In genomic region chr17:72681844-72682243, GRCh38 we compare ENCODE assay signal across 20 cellular contexts.
DNase-seq lines count a peak whose midpoint lies in the region; ATAC-seq, FAIRE-seq and TF ChIP-seq lines count a peak whose summit lies in the region.
"Had no signal": no experiment of that assay in that cellular context is flagged by ENCODE, and none has a peak within 500 bp of the region (broad histone marks: within the 10 kb centered on the region; RNA-seq: fewer than 3 reads in every experiment).

No MANE protein-coding gene starts in this region.

- peak overlapping the region; percentile 67 for H3K27ac Mint-ChIP-seq in Calu3 (ENCODE audit: unreplicated experiment)
- H3K27ac Mint-ChIP-seq: CD4-positive, CD25-positive, alpha-beta regulatory T cell had no signal

- no peaks in the 10 kb centered on the region for H3K9me3 ChIP-seq in RWPE2 (ENCODE audit: severe bottlenecking)
- H3K9me3 ChIP-seq: SJSA1 had no signal

- intact Hi-C loops in Calu3 (cut with micrococcal nuclease; ENCODE audit: unreplicated experiment), result no loop called here
- intact Hi-C loops in posterior vena cava (cut with DNase I), result no loop called here

- no peaks in the 10 kb centered on the region for H3K9me3 Mint-ChIP-seq in Calu3 (ENCODE audit: low read depth, unreplicated experiment)

- H3K36me3 Mint-ChIP-seq in Calu3 (ENCODE audit: insufficient read depth, unreplicated experiment), result peaks cover 4% of the 10 kb centered on the region

- no TSS peak for BruUV-seq in Calu3 (replicated peaks; lab: Mats Ljungman, UMichigan)

- peak overlapping the region; percentile 76 for H3K27ac ChIP-seq in RWPE2 (ENCODE audit: poor library complexity, severe bottlenecking)
- H3K27ac ChIP-seq: SJSA1 had no signal

- no peaks in the 10 kb centered on the region for H3K36me3 ChIP-seq in RWPE2 (ENCODE audit: low read depth)
- H3K36me3 ChIP-seq: SJSA1 had no signal

- TF ChIP-seq CTCF in Calu3 (IDR thresholded peaks at IDR 0.05; ENCODE audit: unreplicated experiment) (no peak), RWPE2 (IDR thresholded peaks at IDR 0.05; ENCODE audit: poor library complexity, severe bottlenecking) (no peak)

- no peak for DNase-seq in Calu3
- no peak for DNase-seq in HTR-8/SVneo (ENCODE audit: insufficient read length, low spot score)
- DNase-seq in RWPE2 (ENCODE audit: low spot score), result no peak
- DNase-seq in posterior vena cava (ENCODE audit: low spot score), result peak; percentile 43
- no peak for DNase-seq in stimulated activated CD4-positive, alpha-beta T cell treated with anti-CD3 and anti-CD28 coated beads, Interleukin-4, amount 100 ng/mL, for 4 hours
- no peak for DNase-seq in cerebellar nuclear complex (lab: John Stamatoyannopoulos, UW)
- DNase-seq: CD4-positive, CD25-positive, alpha-beta regulatory T cell; COR-L47; DMS153; GDM1; H7; MV-4-11; NCI-H1694 treated with DMSO at 0.1 percent for 48 hours; NCI-H2081 treated with DMSO at 0.1 percent for 48 hours; NCI-H2171 treated with DMSO at 0.1 percent for 48 hours; NCI-H526 treated with DMSO at 0.1 percent for 48 hours; T-helper 1 cell had no signal

- no peaks in the 10 kb centered on the region for H3K27me3 Mint-ChIP-seq in Calu3 (ENCODE audit: unreplicated experiment)
- H3K27me3 Mint-ChIP-seq: CD4-positive, CD25-positive, alpha-beta regulatory T cell had no signal

- H3K4me1 ChIP-seq in RWPE2 (ENCODE audit: insufficient read depth, poor library complexity, severe bottlenecking), result peaks cover 31% of the 10 kb centered on the region

- ATAC-seq in RWPE2 (ENCODE audit: low read depth) (no peak), GM21515 (IDR thresholded peaks at IDR 0.05; ENCODE audit: unreplicated experiment) (no peak)
- ATAC-seq: Right ventricle myocardium inferior had no signal

- CTCF ChIA-PET in Calu3 (lab: Charles Lee), result interaction anchor here (0.8 to 0.9 kb wide), 3 partner anchors 11 to 58 kb away, joined by 3 to 7 read pairs (median 5); no protein-coding TSS in a partner anchor

- no peak overlapping the region for H3K4me3 ChIP-seq in RWPE2 (ENCODE audit: severe bottlenecking)
- H3K4me3 ChIP-seq: SJSA1 had no signal

- peak; percentile 36 for FAIRE-seq in HTR-8/SVneo (lab: Jason Lieb, UNC)

- H3K4me1 Mint-ChIP-seq in Calu3 (ENCODE audit: low read depth, unreplicated experiment), result peaks cover 43% of the 10 kb centered on the region

- H3K27me3 ChIP-seq in RWPE2 (ENCODE audit: insufficient read depth, poor library complexity, severe bottlenecking), result no peaks in the 10 kb centered on the region
- H3K27me3 ChIP-seq: SJSA1 had no signal

- no peak overlapping the region for H3K4me3 Mint-ChIP-seq in Calu3 (ENCODE audit: low read depth, unreplicated experiment)
